In genomic region chr1:4531842-4532241, GRCh38 we compare ENCODE assay signal across 28 cellular contexts.
"Had no signal": no experiment of that assay in that cellular context is flagged by ENCODE, and none has a peak within 500 bp of the region (broad histone marks: within the 10 kb centered on the region; RNA-seq: fewer than 3 reads in every experiment).

No MANE protein-coding gene starts in this region.

- H3K4me1 ChIP-seq: esophagus squamous epithelium, gastrocnemius medialis, left lung, lower lobe of right lung had no signal

- H3K27ac ChIP-seq: coronary artery, dorsolateral prefrontal cortex, epithelial cell of prostate, esophagus squamous epithelium, gastrocnemius medialis, heart right ventricle, left lung, lower lobe of right lung had no signal

- H3K9me3 ChIP-seq: esophagus squamous epithelium, lower lobe of right lung, mucosa of descending colon had no signal

- DNase-seq: dermis blood vessel endothelial cell; dorsolateral prefrontal cortex; effector CD8-positive, alpha-beta T cell; effector memory CD8-positive, alpha-beta T cell; endodermal cell; erythroblast; esophagus squamous epithelium; foreskin fibroblast; foreskin melanocyte; gastrocnemius medialis; glutamatergic neuron; head of caudate nucleus; heart right ventricle; hippocampal formation; left cardiac atrium; left lung; left ventricle myocardium superior; lower lobe of right lung; mesenchymal stem cell; mucosa of descending colon; naive B cell had no signal

- H3K4me3 ChIP-seq: coronary artery, dorsolateral prefrontal cortex, esophagus squamous epithelium, gastrocnemius medialis, heart right ventricle, left lung, lower lobe of right lung, mucosa of descending colon had no signal

- ATAC-seq: effector memory CD8-positive, alpha-beta T cell; esophagus mucosa; gastrocnemius medialis; heart right ventricle; left cardiac atrium; left lung; left ventricle myocardium superior; lower lobe of right lung; mucosa of descending colon had no signal

- H3K27me3 ChIP-seq: gastrocnemius medialis had no signal

- H3K36me3 ChIP-seq: esophagus squamous epithelium, gastrocnemius medialis, heart right ventricle, left lung, lower lobe of right lung had no signal

- FAIRE-seq: colon, endometrium, islet of Langerhans, keratinocyte had no signal
